In genomic region chr5:111404270-111404769, GRCh38 we compare ENCODE assay signal across 1 cellular context.
TF ChIP-seq lines count a peak whose summit lies in the region.

No MANE protein-coding gene starts in this region.

TF ChIP-seq in HepG2, 621 proteins besides CTCF, POLR2A, EP300 and RAD21 (continued from another document and continues in another):
- TF ChIP-seq, protein P1, sequence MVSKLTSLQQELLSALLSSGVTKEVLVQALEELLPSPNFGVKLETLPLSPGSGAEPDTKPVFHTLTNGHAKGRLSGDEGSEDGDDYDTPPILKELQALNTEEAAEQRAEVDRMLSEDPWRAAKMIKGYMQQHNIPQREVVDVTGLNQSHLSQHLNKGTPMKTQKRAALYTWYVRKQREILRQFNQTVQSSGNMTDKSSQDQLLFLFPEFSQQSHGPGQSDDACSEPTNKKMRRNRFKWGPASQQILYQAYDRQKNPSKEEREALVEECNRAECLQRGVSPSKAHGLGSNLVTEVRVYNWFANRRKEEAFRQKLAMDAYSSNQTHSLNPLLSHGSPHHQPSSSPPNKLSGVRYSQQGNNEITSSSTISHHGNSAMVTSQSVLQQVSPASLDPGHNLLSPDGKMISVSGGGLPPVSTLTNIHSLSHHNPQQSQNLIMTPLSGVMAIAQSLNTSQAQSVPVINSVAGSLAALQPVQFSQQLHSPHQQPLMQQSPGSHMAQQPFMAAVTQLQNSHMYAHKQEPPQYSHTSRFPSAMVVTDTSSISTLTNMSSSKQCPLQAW (CRISPR knock-in tag; IDR thresholded peaks at IDR 0.05), result peak; percentile 76
- TF ChIP-seq ZSCAN21 (CRISPR knock-in tag; IDR thresholded peaks at IDR 0.05; ENCODE audit: borderline replicate concordance) (no peak), NAIF1 (CRISPR knock-in tag; IDR thresholded peaks at IDR 0.05; ENCODE audit: borderline replicate concordance) (no peak), ZFP91 (CRISPR knock-in tag; IDR thresholded peaks at IDR 0.05; ENCODE audit: borderline replicate concordance) (no peak), FOXP1 (IDR thresholded peaks at IDR 0.05) (no peak), FOXP1 (CRISPR knock-in tag; IDR thresholded peaks at IDR 0.05) (peak; percentile 74), ZNF652 (CRISPR knock-in tag; IDR thresholded peaks at IDR 0.05; ENCODE audit: borderline replicate concordance, low read depth) (peak; percentile 87), ZNF879 (CRISPR knock-in tag; IDR thresholded peaks at IDR 0.05) (no peak), FOXO1 (CRISPR knock-in tag; IDR thresholded peaks at IDR 0.05) (peak; percentile 55; the same call in 1 of the 2 replicates), ZNF703 (CRISPR knock-in tag; IDR thresholded peaks at IDR 0.05; ENCODE audit: borderline replicate concordance) (no peak), ZNF777 (CRISPR knock-in tag; IDR thresholded peaks at IDR 0.05) (no peak), IRF1 (CRISPR knock-in tag; IDR thresholded peaks at IDR 0.05; ENCODE audit: low read depth) (no peak), HES4 (CRISPR knock-in tag; IDR thresholded peaks at IDR 0.05; ENCODE audit: borderline replicate concordance) (no peak), MXD4 (CRISPR knock-in tag; IDR thresholded peaks at IDR 0.05) (no peak), ZBTB7B (CRISPR knock-in tag; IDR thresholded peaks at IDR 0.05) (peak; percentile 69; the same call in 1 of the 2 replicates), SALL2 (CRISPR knock-in tag; IDR thresholded peaks at IDR 0.05) (no peak), TBX2 (CRISPR knock-in tag; IDR thresholded peaks at IDR 0.05; ENCODE audit: borderline replicate concordance) (no peak; the same call in 1 of the 2 replicates), ZSCAN12 (CRISPR knock-in tag; IDR thresholded peaks at IDR 0.05) (no peak), THAP11 (CRISPR knock-in tag; IDR thresholded peaks at IDR 0.05) (peak; percentile 45), ZNF225 (CRISPR knock-in tag; IDR thresholded peaks at IDR 0.05) (no peak), ZNF883 (CRISPR knock-in tag; IDR thresholded peaks at IDR 0.05; ENCODE audit: not compliant biosample characterization) (no peak), ZNF570 (CRISPR knock-in tag; IDR thresholded peaks at IDR 0.05; ENCODE audit: borderline replicate concordance) (no peak), ZNF619 (CRISPR knock-in tag; IDR thresholded peaks at IDR 0.05) (no peak), SP140L (CRISPR knock-in tag; IDR thresholded peaks at IDR 0.05; ENCODE audit: borderline replicate concordance) (no peak), ATF7 (IDR thresholded peaks at IDR 0.05) (no peak), ATF7 (CRISPR knock-in tag; IDR thresholded peaks at IDR 0.05) (no peak), TCF7 (IDR thresholded peaks at IDR 0.05; ENCODE audit: low read depth) (peak; percentile 34; the same call in 1 of the 2 replicates), ZNF510 (CRISPR knock-in tag; IDR thresholded peaks at IDR 0.05; ENCODE audit: low read depth) (no peak), ZBTB14 (CRISPR knock-in tag; IDR thresholded peaks at IDR 0.05) (no peak), ZFYVE20 (CRISPR knock-in tag; IDR thresholded peaks at IDR 0.05; ENCODE audit: borderline replicate concordance, low read depth) (no peak), RXRB (CRISPR knock-in tag; IDR thresholded peaks at IDR 0.05; ENCODE audit: borderline replicate concordance) (peak; percentile 33; the same call in 1 of the 2 replicates), GABPA (IDR thresholded peaks at IDR 0.05; ENCODE audit: low read depth, low read length) (no peak), GABPA (CRISPR knock-in tag; IDR thresholded peaks at IDR 0.05; ENCODE audit: low read depth) (peak; percentile 21; the same call in 1 of the 2 replicates), ZNF660 (CRISPR knock-in tag; IDR thresholded peaks at IDR 0.05; ENCODE audit: borderline replicate concordance, low read depth) (no peak), HDAC2 (CRISPR knock-in tag; IDR thresholded peaks at IDR 0.05) (peak; percentile 84), MYNN (CRISPR knock-in tag; IDR thresholded peaks at IDR 0.05; ENCODE audit: low read depth) (no peak), ELF3 (CRISPR knock-in tag; IDR thresholded peaks at IDR 0.05) (0 out of 2 replicates have a peak, but pooled peaks have one; percentile 32), ZNF263 (CRISPR knock-in tag; IDR thresholded peaks at IDR 0.05) (no peak), TARDBP (CRISPR knock-in tag; IDR thresholded peaks at IDR 0.05) (peak; percentile 38; the same call in 1 of the 2 replicates), ZNF609 (CRISPR knock-in tag; IDR thresholded peaks at IDR 0.05; ENCODE audit: borderline replicate concordance) (0 out of 2 replicates have a peak, but pooled peaks have one; percentile 50), ZNF460 (CRISPR knock-in tag; IDR thresholded peaks at IDR 0.05; ENCODE audit: borderline replicate concordance) (no peak), NR1H2 (CRISPR knock-in tag; IDR thresholded peaks at IDR 0.05; ENCODE audit: borderline replicate concordance, low read depth) (no peak), E2F1 (CRISPR knock-in tag; IDR thresholded peaks at IDR 0.05) (no peak), KLF12 (CRISPR knock-in tag; IDR thresholded peaks at IDR 0.05; ENCODE audit: borderline replicate concordance) (no peak), MED8 (CRISPR knock-in tag; IDR thresholded peaks at IDR 0.05; ENCODE audit: insufficient replicate concordance) (no peak), BCL6 (CRISPR knock-in tag; IDR thresholded peaks at IDR 0.05) (peak; percentile 63)
- TF ChIP-seq, protein P2, sequence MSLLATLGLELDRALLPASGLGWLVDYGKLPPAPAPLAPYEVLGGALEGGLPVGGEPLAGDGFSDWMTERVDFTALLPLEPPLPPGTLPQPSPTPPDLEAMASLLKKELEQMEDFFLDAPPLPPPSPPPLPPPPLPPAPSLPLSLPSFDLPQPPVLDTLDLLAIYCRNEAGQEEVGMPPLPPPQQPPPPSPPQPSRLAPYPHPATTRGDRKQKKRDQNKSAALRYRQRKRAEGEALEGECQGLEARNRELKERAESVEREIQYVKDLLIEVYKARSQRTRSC (CRISPR knock-in tag; IDR thresholded peaks at IDR 0.05; ENCODE audit: low read depth), result no peak
- TF ChIP-seq, protein P3, sequence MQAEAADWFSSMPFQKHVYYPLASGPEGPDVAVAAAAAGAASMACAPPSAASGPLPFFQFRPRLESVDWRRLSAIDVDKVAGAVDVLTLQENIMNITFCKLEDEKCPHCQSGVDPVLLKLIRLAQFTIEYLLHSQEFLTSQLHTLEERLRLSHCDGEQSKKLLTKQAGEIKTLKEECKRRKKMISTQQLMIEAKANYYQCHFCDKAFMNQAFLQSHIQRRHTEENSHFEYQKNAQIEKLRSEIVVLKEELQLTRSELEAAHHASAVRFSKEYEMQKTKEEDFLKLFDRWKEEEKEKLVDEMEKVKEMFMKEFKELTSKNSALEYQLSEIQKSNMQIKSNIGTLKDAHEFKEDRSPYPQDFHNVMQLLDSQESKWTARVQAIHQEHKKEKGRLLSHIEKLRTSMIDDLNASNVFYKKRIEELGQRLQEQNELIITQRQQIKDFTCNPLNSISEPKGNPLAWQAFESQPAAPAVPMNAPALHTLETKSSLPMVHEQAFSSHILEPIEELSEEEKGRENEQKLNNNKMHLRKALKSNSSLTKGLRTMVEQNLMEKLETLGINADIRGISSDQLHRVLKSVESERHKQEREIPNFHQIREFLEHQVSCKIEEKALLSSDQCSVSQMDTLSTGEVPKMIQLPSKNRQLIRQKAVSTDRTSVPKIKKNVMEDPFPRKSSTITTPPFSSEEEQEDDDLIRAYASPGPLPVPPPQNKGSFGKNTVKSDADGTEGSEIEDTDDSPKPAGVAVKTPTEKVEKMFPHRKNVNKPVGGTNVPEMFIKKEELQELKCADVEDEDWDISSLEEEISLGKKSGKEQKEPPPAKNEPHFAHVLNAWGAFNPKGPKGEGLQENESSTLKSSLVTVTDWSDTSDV (CRISPR knock-in tag; IDR thresholded peaks at IDR 0.05), result no peak
- TF ChIP-seq, protein P4, sequence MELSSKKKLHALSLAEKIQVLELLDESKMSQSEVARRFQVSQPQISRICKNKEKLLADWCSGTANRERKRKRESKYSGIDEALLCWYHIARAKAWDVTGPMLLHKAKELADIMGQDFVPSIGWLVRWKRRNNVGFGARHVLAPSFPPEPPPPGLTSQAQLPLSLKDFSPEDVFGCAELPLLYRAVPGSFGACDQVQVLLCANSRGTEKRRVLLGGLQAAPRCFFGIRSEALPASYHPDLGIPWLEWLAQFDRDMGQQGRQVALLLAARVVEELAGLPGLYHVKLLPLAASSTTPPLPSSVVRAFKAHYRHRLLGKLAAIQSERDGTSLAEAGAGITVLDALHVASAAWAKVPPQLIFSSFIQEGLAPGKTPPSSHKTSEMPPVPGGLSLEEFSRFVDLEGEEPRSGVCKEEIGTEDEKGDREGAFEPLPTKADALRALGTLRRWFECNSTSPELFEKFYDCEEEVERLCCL (CRISPR knock-in tag; IDR thresholded peaks at IDR 0.05; ENCODE audit: borderline replicate concordance), result no peak
- TF ChIP-seq, protein P5, sequence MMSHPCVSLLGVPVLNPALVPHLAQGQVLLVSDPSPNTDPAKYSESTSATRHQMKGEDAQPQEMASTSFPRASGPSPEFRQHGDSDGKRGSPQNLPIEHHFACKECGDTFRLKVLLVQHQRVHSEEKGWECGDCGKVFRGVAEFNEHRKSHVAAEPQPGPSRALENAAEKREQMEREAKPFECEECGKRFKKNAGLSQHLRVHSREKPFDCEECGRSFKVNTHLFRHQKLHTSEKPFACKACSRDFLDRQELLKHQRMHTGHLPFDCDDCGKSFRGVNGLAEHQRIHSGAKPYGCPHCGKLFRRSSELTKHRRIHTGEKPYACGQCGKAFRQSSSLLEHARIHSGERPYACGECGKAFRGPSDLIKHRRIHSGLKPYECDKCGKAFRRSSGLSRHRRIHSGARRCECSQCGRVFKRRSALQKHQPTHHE (CRISPR knock-in tag; IDR thresholded peaks at IDR 0.05; ENCODE audit: borderline replicate concordance), result no peak
